In the genomic region with DNA sequence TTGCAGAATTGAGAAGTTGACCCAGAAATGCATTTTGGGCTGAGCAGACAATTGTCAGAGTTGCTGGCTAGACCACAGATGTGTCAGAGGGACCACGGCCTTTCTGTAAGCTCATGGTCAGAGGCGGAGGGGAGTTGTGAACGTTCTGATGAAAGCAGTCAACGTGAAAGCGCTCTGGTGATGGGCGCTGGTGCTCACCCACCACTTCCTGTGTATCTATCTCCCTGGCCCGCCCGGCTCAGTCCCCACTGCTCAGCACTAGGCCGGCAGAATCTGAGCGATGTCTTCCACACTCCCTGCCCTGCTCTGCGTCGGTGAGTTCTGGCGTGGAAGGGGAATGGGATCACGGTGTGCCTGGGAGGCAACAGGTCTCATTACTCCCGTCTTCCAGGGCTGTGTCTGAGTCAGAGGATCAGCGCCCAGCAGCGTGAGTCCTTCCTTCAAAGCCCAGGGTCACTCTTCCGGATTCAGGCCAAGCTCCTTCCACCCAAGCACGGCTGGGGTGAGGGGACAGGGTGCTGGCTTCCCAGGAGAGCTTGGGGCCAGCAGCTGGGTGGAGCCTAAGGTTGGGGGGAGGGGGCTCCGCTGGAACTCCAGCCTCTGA, we compare ENCODE assay signal across 14 cellular contexts. TPM values are rescaled to one million over a fixed set of nuclear protein-coding genes. Genes with fewer than 3 reads are reported as not detected.
DNase-seq lines count a peak whose midpoint lies in the region; ATAC-seq and TF ChIP-seq lines count a peak whose summit lies in the region.
"Had no signal": no experiment of that assay in that cellular context is flagged by ENCODE, and none has a peak within 500 bp of the region (broad histone marks: within the 10 kb centered on the region; RNA-seq: fewer than 3 reads in every experiment).

A gene with protein sequence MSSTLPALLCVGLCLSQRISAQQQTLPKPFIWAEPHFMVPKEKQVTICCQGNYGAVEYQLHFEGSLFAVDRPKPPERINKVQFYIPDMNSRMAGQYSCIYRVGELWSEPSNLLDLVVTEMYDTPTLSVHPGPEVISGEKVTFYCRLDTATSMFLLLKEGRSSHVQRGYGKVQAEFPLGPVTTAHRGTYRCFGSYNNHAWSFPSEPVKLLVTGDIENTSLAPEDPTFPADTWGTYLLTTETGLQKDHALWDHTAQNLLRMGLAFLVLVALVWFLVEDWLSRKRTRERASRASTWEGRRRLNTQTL (plus strand): TSS at position 241 of the 604 bp plus-strand sequence. CDS start 40 bp downstream, at position 281.

- H3K27me3 Mint-ChIP-seq in activated naive CD8-positive, alpha-beta T cell treated with anti-CD3 and anti-CD28 coated beads, Interleukin-2, amount 50 U/mL, for 24 hours, result peaks cover 2% of the 10 kb centered on the region
- H3K27me3 Mint-ChIP-seq in activated naive CD8-positive, alpha-beta T cell treated with anti-CD3 and anti-CD28 coated beads for 36 hours, result peaks cover 22% of the 10 kb centered on the region
- peaks cover 4% of the 10 kb centered on the region for H3K27me3 Mint-ChIP-seq in activated CD8-positive, alpha-beta T cell treated with anti-CD3 and anti-CD28 coated beads for 36 hours
- H3K27me3 Mint-ChIP-seq in mesothelial cell of epicardium (ENCODE audit: low read depth), result no peaks in the 10 kb centered on the region

- no peaks in the 10 kb centered on the region for H3K36me3 Mint-ChIP-seq in activated naive CD8-positive, alpha-beta T cell treated with anti-CD3 and anti-CD28 coated beads, Interleukin-2, amount 50 U/mL, for 24 hours (ENCODE audit: low read depth)
- no peaks in the 10 kb centered on the region for H3K36me3 Mint-ChIP-seq in activated naive CD8-positive, alpha-beta T cell treated with anti-CD3 and anti-CD28 coated beads for 36 hours
- H3K36me3 Mint-ChIP-seq in activated CD8-positive, alpha-beta T cell treated with anti-CD3 and anti-CD28 coated beads for 36 hours (ENCODE audit: low read depth), result no peaks in the 10 kb centered on the region
- H3K36me3 Mint-ChIP-seq in mesothelial cell of epicardium, result no peaks in the 10 kb centered on the region

- H3K4me3 Mint-ChIP-seq in activated naive CD8-positive, alpha-beta T cell treated with anti-CD3 and anti-CD28 coated beads, Interleukin-2, amount 50 U/mL, for 24 hours, result peak within 1 kb of the TSS; percentile 40
- H3K4me3 Mint-ChIP-seq in activated naive CD8-positive, alpha-beta T cell treated with anti-CD3 and anti-CD28 coated beads for 36 hours, result no peak within 1 kb of the TSS
- peak within 1 kb of the TSS; percentile 49 for H3K4me3 Mint-ChIP-seq in activated CD8-positive, alpha-beta T cell treated with anti-CD3 and anti-CD28 coated beads for 36 hours
- H3K4me3 Mint-ChIP-seq in mesothelial cell of epicardium, result no peak within 1 kb of the TSS
- H3K4me3 Mint-ChIP-seq: activated CD4-positive, alpha-beta T cell treated with anti-CD3 and anti-CD28 coated beads, Interleukin-2, amount 10 ng/mL, durations not matched to agents 24 days and 14 days had no signal

- peak; percentile 49 for ATAC-seq in activated naive CD8-positive, alpha-beta T cell treated with anti-CD3 and anti-CD28 coated beads, Interleukin-2, amount 50 U/mL, for 24 hours
- ATAC-seq in activated CD8-positive, alpha-beta T cell treated with anti-CD3 and anti-CD28 coated beads for 36 hours, result peak; percentile 69
- ATAC-seq in upper lobe of right lung (peak; percentile 64), HG03039 (IDR thresholded peaks at IDR 0.05; ENCODE audit: unreplicated experiment) (no peak)

- no peaks in the 10 kb centered on the region for H3K9me3 ChIP-seq in upper lobe of right lung

- no peaks in the 10 kb centered on the region for H3K36me3 ChIP-seq in upper lobe of right lung

- H3K4me1 ChIP-seq in upper lobe of right lung, result no peaks in the 10 kb centered on the region

- H3K4me3 ChIP-seq in upper lobe of right lung (no peak within 1 kb of the TSS), dorsolateral prefrontal cortex (no peak within 1 kb of the TSS)
- H3K4me3 ChIP-seq: coronary artery had no signal

- TF ChIP-seq CTCF in activated CD8-positive, alpha-beta T cell treated with anti-CD3 and anti-CD28 coated beads for 36 hours (IDR thresholded peaks at IDR 0.05), result no peak
- TF ChIP-seq CTCF in mesothelial cell of epicardium (IDR thresholded peaks at IDR 0.05; ENCODE audit: unreplicated experiment), result no peak
- TF ChIP-seq CTCF in upper lobe of right lung (IDR thresholded peaks at IDR 0.05), result no peak
- TF ChIP-seq CTCF in dorsolateral prefrontal cortex (IDR thresholded peaks at IDR 0.05 in 54 of 56, conservative IDR thresholded peaks at IDR 0.05 in 2 of 56; ENCODE audit: low read depth in 1 of 56, partially characterized antibody in 56 of 56), result no peak

- CTCF ChIA-PET in activated CD8-positive, alpha-beta T cell treated with anti-CD3 and anti-CD28 coated beads for 36 hours (lab: Charles Lee), result no interaction called here

- intact Hi-C loops in activated CD8-positive, alpha-beta T cell treated with anti-CD3 and anti-CD28 coated beads for 36 hours (cut with micrococcal nuclease), result no loop called here
- intact Hi-C loops in upper lobe of right lung (cut with DNase I), result no loop called here
- intact Hi-C loops in dorsolateral prefrontal cortex (cut with DNase I), result no loop called here

- H3K4me1 Mint-ChIP-seq in activated naive CD8-positive, alpha-beta T cell treated with anti-CD3 and anti-CD28 coated beads, Interleukin-2, amount 50 U/mL, for 24 hours, result no peaks in the 10 kb centered on the region
- peaks cover 5% of the 10 kb centered on the region for H3K4me1 Mint-ChIP-seq in activated naive CD8-positive, alpha-beta T cell treated with anti-CD3 and anti-CD28 coated beads for 36 hours
- no peaks in the 10 kb centered on the region for H3K4me1 Mint-ChIP-seq in activated CD8-positive, alpha-beta T cell treated with anti-CD3 and anti-CD28 coated beads for 36 hours (ENCODE audit: low read depth)
- H3K4me1 Mint-ChIP-seq in mesothelial cell of epicardium, result peaks cover 13% of the 10 kb centered on the region
- H3K4me1 Mint-ChIP-seq: activated CD4-positive, alpha-beta T cell treated with anti-CD3 and anti-CD28 coated beads, Interleukin-2, amount 10 ng/mL, durations not matched to agents 24 days and 14 days had no signal

- H3K27me3 ChIP-seq in upper lobe of right lung, result no peaks in the 10 kb centered on the region
- H3K27me3 ChIP-seq in dorsolateral prefrontal cortex, result peaks cover 0 to 13% (median 0%) of the 10 kb centered on the region in 45 donors

- no peak within 1 kb of the TSS for H3K27ac Mint-ChIP-seq in activated naive CD8-positive, alpha-beta T cell treated with anti-CD3 and anti-CD28 coated beads, Interleukin-2, amount 50 U/mL, for 24 hours
- H3K27ac Mint-ChIP-seq in activated naive CD8-positive, alpha-beta T cell treated with anti-CD3 and anti-CD28 coated beads for 36 hours, result no peak within 1 kb of the TSS
- peak within 1 kb of the TSS; percentile 24 for H3K27ac Mint-ChIP-seq in activated CD8-positive, alpha-beta T cell treated with anti-CD3 and anti-CD28 coated beads for 36 hours
- H3K27ac Mint-ChIP-seq in mesothelial cell of epicardium, result peak within 1 kb of the TSS; percentile 33
- H3K27ac Mint-ChIP-seq: activated CD4-positive, alpha-beta T cell treated with anti-CD3 and anti-CD28 coated beads, Interleukin-2, amount 10 ng/mL, durations not matched to agents 24 days and 14 days had no signal

- no peaks in the 10 kb centered on the region for H3K9me3 Mint-ChIP-seq in activated naive CD8-positive, alpha-beta T cell treated with anti-CD3 and anti-CD28 coated beads, Interleukin-2, amount 50 U/mL, for 24 hours
- no peaks in the 10 kb centered on the region for H3K9me3 Mint-ChIP-seq in activated naive CD8-positive, alpha-beta T cell treated with anti-CD3 and anti-CD28 coated beads for 36 hours
- H3K9me3 Mint-ChIP-seq in activated CD8-positive, alpha-beta T cell treated with anti-CD3 and anti-CD28 coated beads for 36 hours, result peaks cover 2% of the 10 kb centered on the region
- peaks cover 4% of the 10 kb centered on the region for H3K9me3 Mint-ChIP-seq in mesothelial cell of epicardium
- H3K9me3 Mint-ChIP-seq: activated CD4-positive, alpha-beta T cell treated with anti-CD3 and anti-CD28 coated beads, Interleukin-2, amount 10 ng/mL, durations not matched to agents 24 days and 14 days had no signal

- DNase-seq in activated naive CD8-positive, alpha-beta T cell treated with anti-CD3 and anti-CD28 coated beads, Interleukin-2, amount 50 U/mL, for 24 hours, result peak; percentile 13
- DNase-seq in activated naive CD8-positive, alpha-beta T cell treated with anti-CD3 and anti-CD28 coated beads for 36 hours, result no peak
- peak; percentile 42 for DNase-seq in activated CD8-positive, alpha-beta T cell treated with anti-CD3 and anti-CD28 coated beads for 36 hours
- DNase-seq in mesothelial cell of epicardium (ENCODE audit: low spot score in 2 of 2, unreplicated experiment in 2 of 2) (no peak), upper lobe of right lung (no peak), dorsolateral prefrontal cortex (no peak), NCI-H2227 (lab: John Stamatoyannopoulos, UW; ENCODE audit: unreplicated experiment) (no peak)
- DNase-seq: activated CD4-positive, alpha-beta T cell treated with anti-CD3 and anti-CD28 coated beads, Interleukin-2, amount 10 ng/mL, durations not matched to agents 24 days and 14 days; C1 segment of cervical spinal cord; NCI-H1436 treated with DMSO at 0.1 percent for 48 hours; NCI-H526 had no signal

- POLR2A ChIA-PET in activated CD8-positive, alpha-beta T cell treated with anti-CD3 and anti-CD28 coated beads for 36 hours (lab: Charles Lee), result no interaction called here

- H3K27ac ChIP-seq in upper lobe of right lung (no peak within 1 kb of the TSS), dorsolateral prefrontal cortex (no peak within 1 kb of the TSS)
- H3K27ac ChIP-seq: coronary artery had no signal

RNA-seq across cellular contexts. Expression of the gene that starts here (rescaled TPM):
- under 1 TPM in 1 of 2 experiments, not detected in 1; 0.43 TPM for total RNA-seq in activated naive CD8-positive, alpha-beta T cell treated with anti-CD3 and anti-CD28 coated beads for 36 hours
- under 1 TPM; 0.58 to 0.68 TPM for total RNA-seq in activated CD8-positive, alpha-beta T cell treated with anti-CD3 and anti-CD28 coated beads for 36 hours
- total RNA-seq in mesothelial cell of epicardium (not detected in 3 replicates), upper lobe of right lung (1.5 TPM), dorsolateral prefrontal cortex (1 to 10 TPM in 2 of 120 experiments, under 1 TPM in 4, not detected in 114; 0.30 to 1.1 (median 0.77) TPM)
- total RNA-seq: activated CD4-positive, alpha-beta T cell treated with anti-CD3 and anti-CD28 coated beads, Interleukin-2, amount 10 ng/mL, durations not matched to agents 24 days and 14 days; SK-MEL-5 had no signal

Comparison
In these comparisons a context has a peak if more than half of its experiments do, and no peak if none do; other contexts are left out.
1. H3K4me3 Mint-ChIP-seq: peak in activated naive CD8-positive, alpha-beta T cell treated with anti-CD3 and anti-CD28 coated beads, Interleukin-2, amount 50 U/mL, for 24 hours (single experiment) and activated CD8-positive, alpha-beta T cell treated with anti-CD3 and anti-CD28 coated beads for 36 hours (single experiment); none in activated naive CD8-positive, alpha-beta T cell treated with anti-CD3 and anti-CD28 coated beads for 36 hours (single experiment) and mesothelial cell of epicardium (single experiment).
2. Peak in DNase-seq and ATAC-seq in activated CD8-positive, alpha-beta T cell treated with anti-CD3 and anti-CD28 coated beads for 36 hours; RNA of the gene not detected or under 1 TPM.
3. H3K27ac Mint-ChIP-seq: peak in activated CD8-positive, alpha-beta T cell treated with anti-CD3 and anti-CD28 coated beads for 36 hours (single experiment) and mesothelial cell of epicardium (single experiment); none in activated naive CD8-positive, alpha-beta T cell treated with anti-CD3 and anti-CD28 coated beads, Interleukin-2, amount 50 U/mL, for 24 hours (single experiment) and activated naive CD8-positive, alpha-beta T cell treated with anti-CD3 and anti-CD28 coated beads for 36 hours (single experiment).